ENCODE assay signal across 28 cellular contexts in the genomic region with DNA sequence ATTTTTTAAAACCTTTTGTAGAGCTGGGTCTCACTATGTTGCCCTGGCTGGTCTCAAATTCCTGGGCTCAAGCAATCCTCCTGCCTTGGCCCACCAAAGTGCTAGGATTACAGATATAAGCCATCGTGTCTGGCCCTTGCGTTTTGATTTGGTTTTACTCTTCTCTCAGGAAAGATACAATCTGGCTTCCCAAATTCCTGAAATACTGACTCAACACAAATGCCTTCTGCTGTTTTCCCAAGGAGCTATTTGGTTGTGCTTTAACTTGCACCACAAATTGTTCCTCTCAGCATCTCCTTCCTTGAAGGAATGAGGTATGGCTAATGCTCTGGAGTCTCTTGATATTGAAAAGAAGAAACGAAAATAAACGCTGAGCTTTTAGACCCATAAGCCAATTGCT.
DNase-seq lines count a peak whose midpoint lies in the region; ATAC-seq and TF ChIP-seq lines count a peak whose summit lies in the region.
"Had no signal": no experiment of that assay in that cellular context is flagged by ENCODE, and none has a peak within 500 bp of the region (broad histone marks: within the 10 kb centered on the region; RNA-seq: fewer than 3 reads in every experiment).

No MANE protein-coding gene starts in this region.

- no peak for ATAC-seq in HG03442 (IDR thresholded peaks at IDR 0.05; ENCODE audit: unreplicated experiment)
- no peak for ATAC-seq in GM21723 (IDR thresholded peaks at IDR 0.05; ENCODE audit: unreplicated experiment)
- ATAC-seq: A549; left lung; natural killer cell; stimulated activated naive B cell treated with anti-CD40 and anti-IgM and Interleukin-4, amounts not matched to agents 10 μg/mL and 1 μg/mL and 100 μg/mL, for 72 hours had no signal

- POLR2A ChIA-PET in AG04449 (lab: Yijun Ruan, JAX), result no interaction called here

- TF ChIP-seq CTCF in AG04449 (IDR thresholded peaks at IDR 0.05; ENCODE audit: insufficient read depth, low read length, missing control alignments), result no peak

- H3K4me3 ChIP-seq in AG04449 (ENCODE audit: low read depth, low read length), result no peak overlapping the region
- H3K4me3 ChIP-seq: A549, adrenal gland, GM23248, left lung, SJSA1, suprapubic skin, uterus had no signal

- DNase-seq in AG04449 (ENCODE audit: low read depth, low spot score) (peak; percentile 41), GM04503 (ENCODE audit: low read depth) (peak; percentile 22), amniotic epithelial cell (ENCODE audit: low read depth) (peak; percentile 60), islet precursor cell (peak; percentile 81), cerebellum (ENCODE audit: low spot score) (no peak)
- DNase-seq in activated effector memory CD4-positive, alpha-beta T cell treated with anti-CD3 and anti-CD28 coated beads, Interleukin-2, amount 50 U/mL, for 16 hours, result no peak
- DNase-seq: activated naive CD4-positive, alpha-beta T cell; activated T-cell treated with anti-CD3 and anti-CD28 coated beads, Interleukin-2, amount 50 U/mL, for 24 hours; adrenal gland; C1 segment of cervical spinal cord; Caco-2; caudate nucleus; dermis blood vessel endothelial cell; GM23248; head of caudate nucleus; left lung; MM.1S; natural killer cell; NCI-H1417 treated with DMSO at 0.1 percent for 48 hours; NCI-H524; stimulated activated CD4-positive, alpha-beta T cell treated with anti-CD3 and anti-CD28 coated beads, Interleukin-4, amount 100 ng/mL, for 24 hours; stimulated activated naive B cell treated with anti-CD40 and anti-IgM and Interleukin-4, amounts not matched to agents 10 μg/mL and 1 μg/mL and 100 μg/mL, for 72 hours; uterus had no signal

- CTCF ChIA-PET in AG04449 (lab: Yijun Ruan, JAX), result interaction anchor here (1.8 to 2.6 kb wide), 3 partner anchors 11 to 279 kb away, joined by 5 to 12 read pairs (median 7); no protein-coding TSS in a partner anchor

Comparison
In these comparisons a context has a peak if more than half of its experiments do, and no peak if none do; other contexts are left out.
1. DNase-seq: peak in AG04449 (single experiment), GM04503 (single experiment), amniotic epithelial cell (single experiment) and islet precursor cell (single experiment); none in cerebellum (single experiment) and activated effector memory CD4-positive, alpha-beta T cell treated with anti-CD3 and anti-CD28 coated beads, Interleukin-2, amount 50 U/mL, for 16 hours (single experiment).